12 cellular contexts compared by ENCODE assay signal in genomic region chr15:97902140-97902780, GRCh38. TPM values are rescaled to one million over a fixed set of nuclear protein-coding genes. Genes with fewer than 3 reads are reported as not detected.
A peak's percentile ranks its signal among the peaks of the same experiment; 100 is the strongest.
DNase-seq lines count a peak whose midpoint lies in the region; ATAC-seq and TF ChIP-seq lines count a peak whose summit lies in the region.
"Had no signal": no experiment of that assay in that cellular context is flagged by ENCODE, and none has a peak within 500 bp of the region (broad histone marks: within the 10 kb centered on the region; RNA-seq: fewer than 3 reads in every experiment).

No MANE protein-coding gene starts in this region.

- H3K27me3 ChIP-seq in A673 (replicated peaks; ENCODE audit: insufficient read depth, low read depth, low read length, poor library complexity) (peaks cover 8% of the 10 kb centered on the region), RWPE2 (ENCODE audit: insufficient read depth, poor library complexity, severe bottlenecking) (no peaks in the 10 kb centered on the region)
- H3K27me3 ChIP-seq: colonic mucosa had no signal

- POLR2A ChIA-PET in A673 (lab: Charles Lee; ENCODE audit: low non-redundant PET): no interaction called here

- no peak for TF ChIP-seq CTCF in A673 (conservative IDR thresholded peaks at IDR 0.05; ENCODE audit: low read depth, low read length)
- no peak for TF ChIP-seq CTCF in RWPE2 (IDR thresholded peaks at IDR 0.05; ENCODE audit: poor library complexity, severe bottlenecking)

- H3K9me3 ChIP-seq in A673 (ENCODE audit: low read depth, low read length, poor library complexity, severe bottlenecking) (no peaks in the 10 kb centered on the region), RWPE2 (ENCODE audit: severe bottlenecking) (no peaks in the 10 kb centered on the region)
- H3K9me3 ChIP-seq: A549, colonic mucosa had no signal

- DNase-seq in A673 (ENCODE audit: low spot score): peak; percentile 82
- peak; percentile 87 for DNase-seq in GM04504 (ENCODE audit: low read depth)
- DNase-seq in RWPE2 (ENCODE audit: low spot score): peak; percentile 75
- peak; percentile 30 for DNase-seq in foreskin melanocyte
- no peak for DNase-seq in occipital lobe (lab: John Stamatoyannopoulos, UW)
- DNase-seq in activated CD4-positive, CD25-positive, alpha-beta regulatory T cell (lab: John Stamatoyannopoulos, UW): no peak
- no peak for DNase-seq in NCI-H2196 treated with DMSO at 0.1 percent for 48 hours (lab: John Stamatoyannopoulos, UW; ENCODE audit: unreplicated experiment)
- DNase-seq: activated CD8-positive, alpha-beta T cell treated with anti-CD3 and anti-CD28 coated beads, Interleukin-2, amount 10 ng/mL, durations not matched to agents 7 days and 5 days; colonic mucosa; NCI-H1048 had no signal

- H3K27ac ChIP-seq in A673 (ENCODE audit: low read depth, low read length, poor library complexity, severe bottlenecking): no peak overlapping the region
- H3K27ac ChIP-seq in RWPE2 (ENCODE audit: poor library complexity, severe bottlenecking): peak overlapping the region; percentile 80
- H3K27ac ChIP-seq: A549, colonic mucosa had no signal

- CTCF ChIA-PET in A673 (lab: Charles Lee): no interaction called here

- H3K36me3 ChIP-seq in A673 (ENCODE audit: insufficient read depth, low read length, poor library complexity, severe bottlenecking) (no peaks in the 10 kb centered on the region), RWPE2 (ENCODE audit: low read depth) (no peaks in the 10 kb centered on the region)
- H3K36me3 ChIP-seq: colonic mucosa had no signal

- ATAC-seq in RWPE2 (ENCODE audit: low read depth) (peak; percentile 86), HG03460 (IDR thresholded peaks at IDR 0.05; ENCODE audit: unreplicated experiment) (no peak)
- ATAC-seq: activated CD8-positive, alpha-beta T cell treated with anti-CD3 and anti-CD28 coated beads, Interleukin-2, amount 10 ng/mL, durations not matched to agents 7 days and 5 days had no signal

- no TSS peak for BruUV-seq in A673 (replicated peaks; lab: Mats Ljungman, UMichigan)

- H3K4me3 ChIP-seq in A673 (ENCODE audit: low read depth, low read length, poor library complexity, severe bottlenecking) (no peak overlapping the region), RWPE2 (ENCODE audit: severe bottlenecking) (no peak overlapping the region)
- H3K4me3 ChIP-seq: A549, colonic mucosa had no signal

- H3K4me1 ChIP-seq in A673 (ENCODE audit: insufficient read depth, low read length, poor library complexity, severe bottlenecking) (peaks cover 3% of the 10 kb centered on the region), RWPE2 (ENCODE audit: insufficient read depth, poor library complexity, severe bottlenecking) (peaks cover 21% of the 10 kb centered on the region)
- H3K4me1 ChIP-seq: A549, colonic mucosa had no signal

- intact Hi-C loops in A673 (cut with micrococcal nuclease; ENCODE audit: unreplicated experiment): no loop called here

RNA-seq across cellular contexts. Expression of gene ARRDC4, which starts 58.2 kb away (rescaled TPM):
- total RNA-seq in A673 (2021) (2.1 and 3.6 TPM in 2 replicates), occipital lobe (55.1 TPM)

Comparison
In these comparisons a context has a peak if more than half of its experiments do, and no peak if none do; other contexts are left out.
1. DNase-seq: peak in A673 (single experiment), GM04504 (single experiment), RWPE2 (single experiment) and foreskin melanocyte (single experiment); none in occipital lobe (single experiment), activated CD4-positive, CD25-positive, alpha-beta regulatory T cell (0 of 4) and NCI-H2196 treated with DMSO at 0.1 percent for 48 hours (single experiment).
2. RNA of gene ARRDC4, which starts 58.2 kb away (total RNA-seq): 55.1 TPM in occipital lobe (single experiment); 2.1 to 3.6 TPM in A673; every median in the first group is over 10 times any median in the second.